In the genomic region with DNA sequence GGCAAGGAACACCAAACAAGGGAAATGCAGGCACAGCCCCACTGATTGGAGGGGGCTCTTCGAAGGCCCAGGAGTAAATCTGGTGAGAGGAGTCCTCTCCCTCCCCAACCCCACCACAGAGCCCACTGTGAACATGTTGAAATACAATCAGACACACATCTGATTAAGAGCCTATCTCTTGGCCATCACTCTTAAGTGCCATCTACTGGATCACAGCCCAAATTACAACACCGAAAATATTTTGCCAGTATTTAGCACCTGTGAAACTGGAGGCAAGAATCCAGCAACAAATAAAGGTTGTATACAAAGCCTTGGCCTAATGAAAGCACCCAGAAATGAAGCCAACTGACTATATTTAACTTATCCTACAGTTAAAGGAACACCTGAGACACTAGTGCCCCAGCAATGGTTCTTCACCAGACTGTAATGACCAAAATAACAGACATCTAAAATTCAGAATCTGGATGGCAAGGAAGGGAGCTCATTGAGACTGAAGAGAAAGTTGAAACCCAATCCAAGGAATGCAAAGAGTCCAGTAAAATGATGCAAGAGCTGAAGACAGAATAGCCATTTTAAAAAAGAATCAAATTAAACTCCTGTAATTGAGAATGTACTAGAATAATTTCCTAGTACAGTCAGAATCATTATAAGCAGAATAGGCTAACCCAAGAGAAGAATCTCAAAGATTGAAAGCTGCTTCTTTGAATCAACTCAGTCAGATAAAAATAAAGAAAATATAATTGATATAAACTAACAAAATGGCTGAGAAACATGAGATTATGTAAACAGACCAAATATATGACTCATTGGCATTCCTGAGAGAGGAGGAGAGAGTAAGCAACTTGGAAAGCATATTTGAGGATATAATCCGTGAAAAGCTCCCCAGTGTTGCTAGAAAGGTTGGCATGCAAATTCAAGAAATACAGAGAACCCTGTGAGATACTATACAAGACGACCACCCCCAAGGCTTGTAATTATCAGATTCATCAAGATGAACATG, we compare ENCODE assay signal across 15 cellular contexts.
A peak's percentile ranks its signal among the peaks of the same experiment; 100 is the strongest.
DNase-seq lines count a peak whose midpoint lies in the region; ATAC-seq and TF ChIP-seq lines count a peak whose summit lies in the region.
"Had no signal": no experiment of that assay in that cellular context is flagged by ENCODE, and none has a peak within 500 bp of the region (broad histone marks: within the 10 kb centered on the region; RNA-seq: fewer than 3 reads in every experiment).

No MANE protein-coding gene starts in this region.

- CTCF ChIA-PET in CD8-positive, alpha-beta T cell (lab: Charles Lee), result no interaction called here
- CTCF ChIA-PET in Panc1 (lab: Charles Lee), result no interaction called here

- TF ChIP-seq CTCF in CD8-positive, alpha-beta T cell (IDR thresholded peaks at IDR 0.05), result peak; percentile 9
- TF ChIP-seq CTCF in Panc1 (IDR thresholded peaks at IDR 0.05) (peak; percentile 33; the same call in 1 of the 2 replicates), mucosa of descending colon (IDR thresholded peaks at IDR 0.05) (no peak), hepatocyte (IDR thresholded peaks at IDR 0.05; ENCODE audit: poor library complexity) (no peak)

- H3K27ac Mint-ChIP-seq in CD8-positive, alpha-beta T cell, result no peak overlapping the region

- H3K27ac ChIP-seq in CD8-positive, alpha-beta T cell (ENCODE audit: low read depth, low read length), result no peak overlapping the region
- no peak overlapping the region for H3K27ac ChIP-seq in Panc1 (ENCODE audit: low read length)
- H3K27ac ChIP-seq in hepatocyte, result no peak overlapping the region
- H3K27ac ChIP-seq: left ventricle myocardium inferior, parathyroid adenoma, SK-N-MC, thyroid gland had no signal

- no peaks in the 10 kb centered on the region for H3K4me1 Mint-ChIP-seq in CD8-positive, alpha-beta T cell (ENCODE audit: low read depth)

- H3K9me3 Mint-ChIP-seq in CD8-positive, alpha-beta T cell, result peaks cover 3% of the 10 kb centered on the region

- no peaks in the 10 kb centered on the region for H3K36me3 Mint-ChIP-seq in CD8-positive, alpha-beta T cell

- DNase-seq in CD8-positive, alpha-beta T cell, result no peak
- DNase-seq in HCEC 1CT (peak; percentile 45), Panc1 (ENCODE audit: low read depth, low spot score) (no peak), fibroblast of the conjunctiva (ENCODE audit: low read depth) (peak; percentile 28), mucosa of descending colon (no peak), hepatocyte (ENCODE audit: low spot score) (no peak)
- DNase-seq: activated CD8-positive, alpha-beta memory T cell treated with anti-CD3 and anti-CD28 coated beads for 24 hours; left ventricle myocardium inferior; thyroid gland had no signal

- no peak overlapping the region for H3K4me3 ChIP-seq in CD8-positive, alpha-beta T cell (ENCODE audit: low read depth, low read length)
- H3K4me3 ChIP-seq in Panc1 (ENCODE audit: low read depth in 2 of 2, low read length in 2 of 2), result no peak overlapping the region
- no peak overlapping the region for H3K4me3 ChIP-seq in mucosa of descending colon
- H3K4me3 ChIP-seq in hepatocyte, result no peak overlapping the region
- H3K4me3 ChIP-seq: left ventricle myocardium inferior, SK-N-MC, thyroid gland had no signal

- H4K20me1 ChIP-seq in hepatocyte (ENCODE audit: insufficient read depth, poor library complexity, severe bottlenecking), result no peaks in the 10 kb centered on the region

- in situ Hi-C loops in Panc1 (cut with HindIII; ENCODE audit: low pct_unique_long_range_greater_than_20kb, low sequenced_read_pairs), result no loop called here

- no peak for ATAC-seq in CD8-positive, alpha-beta T cell
- ATAC-seq in Panc1, result no peak
- no peak for ATAC-seq in mucosa of descending colon
- ATAC-seq in GM21423 (IDR thresholded peaks at IDR 0.05; ENCODE audit: unreplicated experiment), result no peak
- ATAC-seq in HG03460 (IDR thresholded peaks at IDR 0.05; ENCODE audit: unreplicated experiment), result no peak
- ATAC-seq: esophagus mucosa, HCT116 had no signal

- no peaks in the 10 kb centered on the region for H3K79me2 ChIP-seq in hepatocyte
- H3K79me2 ChIP-seq: parathyroid adenoma had no signal

- no peaks in the 10 kb centered on the region for H3K27me3 Mint-ChIP-seq in CD8-positive, alpha-beta T cell (ENCODE audit: low read depth)

- intact Hi-C loops in CD8-positive, alpha-beta T cell (cut with DNase I, micrococcal nuclease), result no loop called here
- intact Hi-C loops in Panc1 (cut with micrococcal nuclease; ENCODE audit: unreplicated experiment), result no loop called here
- intact Hi-C loops in mucosa of descending colon (cut with DNase I, micrococcal nuclease), result no loop called here

- BruUV-seq in Panc1 (replicated peaks; lab: Mats Ljungman, UMichigan), result no TSS peak

- no peak overlapping the region for H2AFZ ChIP-seq in hepatocyte
- H2AFZ ChIP-seq: parathyroid adenoma had no signal

- no peaks in the 10 kb centered on the region for H3K4me1 ChIP-seq in CD8-positive, alpha-beta T cell (ENCODE audit: insufficient read depth, low read length)
- H3K4me1 ChIP-seq in Panc1 (ENCODE audit: control insufficient read depth, insufficient read depth, low read length) (no peaks in the 10 kb centered on the region), mucosa of descending colon (ENCODE audit: low read depth) (no peaks in the 10 kb centered on the region), hepatocyte (ENCODE audit: insufficient read depth) (no peaks in the 10 kb centered on the region)
- H3K4me1 ChIP-seq: left ventricle myocardium inferior, parathyroid adenoma, thyroid gland had no signal

- H3K9me2 ChIP-seq in hepatocyte (replicated peaks; ENCODE audit: insufficient read depth), result no peaks in the 10 kb centered on the region

- no peaks in the 10 kb centered on the region for H3K9me3 ChIP-seq in CD8-positive, alpha-beta T cell (ENCODE audit: low read length)
- H3K9me3 ChIP-seq in Panc1 (ENCODE audit: control insufficient read depth, insufficient read depth, low read depth, low read length), result no peaks in the 10 kb centered on the region
- H3K9me3 ChIP-seq in mucosa of descending colon, result peaks cover 19% of the 10 kb centered on the region
- H3K9me3 ChIP-seq in hepatocyte (ENCODE audit: low read depth), result no peaks in the 10 kb centered on the region
- H3K9me3 ChIP-seq: thyroid gland had no signal

- no peaks in the 10 kb centered on the region for H3K36me3 ChIP-seq in CD8-positive, alpha-beta T cell (ENCODE audit: insufficient read depth, low read length)
- H3K36me3 ChIP-seq in Panc1 (ENCODE audit: control insufficient read depth, insufficient read depth, low read length) (no peaks in the 10 kb centered on the region), mucosa of descending colon (ENCODE audit: low read depth) (no peaks in the 10 kb centered on the region), hepatocyte (replicated peaks; ENCODE audit: insufficient read depth, low read depth) (no peaks in the 10 kb centered on the region)
- H3K36me3 ChIP-seq: left ventricle myocardium inferior, thyroid gland had no signal

- H3K4me2 ChIP-seq in hepatocyte, result no peak overlapping the region

- POLR2A ChIA-PET in CD8-positive, alpha-beta T cell (lab: Charles Lee), result no interaction called here
- POLR2A ChIA-PET in Panc1 (lab: Charles Lee), result no interaction called here

- no peaks in the 10 kb centered on the region for H3K27me3 ChIP-seq in CD8-positive, alpha-beta T cell (ENCODE audit: insufficient read depth, low read length)
- H3K27me3 ChIP-seq in Panc1 (ENCODE audit: control insufficient read depth, insufficient read depth, low read length) (no peaks in the 10 kb centered on the region), hepatocyte (no peaks in the 10 kb centered on the region)
- H3K27me3 ChIP-seq: thyroid gland had no signal

- H3K4me3 Mint-ChIP-seq in CD8-positive, alpha-beta T cell, result no peak overlapping the region

- WGBS in hepatocyte (ENCODE audit: low lambda C conversion rate, missing lambda C conversion rate), result 86% methylated on average over 4 of the region's 4 CpGs

Comparison
In these comparisons a context has a peak if more than half of its experiments do, and no peak if none do; other contexts are left out.
1. DNase-seq: peak in HCEC 1CT (single experiment) and fibroblast of the conjunctiva (single experiment); none in CD8-positive, alpha-beta T cell (0 of 7), Panc1 (single experiment), mucosa of descending colon (0 of 3) and hepatocyte (single experiment).
2. CTCF ChIP-seq: peak in CD8-positive, alpha-beta T cell (single experiment) and Panc1 (single experiment); none in mucosa of descending colon (single experiment) and hepatocyte (single experiment).